In genomic region chr14:105873870-105874512, GRCh38 we compare ENCODE assay signal across 21 cellular contexts.
"Had no signal": no experiment of that assay in that cellular context is flagged by ENCODE, and none has a peak within 500 bp of the region (broad histone marks: within the 10 kb centered on the region; RNA-seq: fewer than 3 reads in every experiment).

No MANE protein-coding gene starts in this region.

- H3K36me3 Mint-ChIP-seq: immature natural killer cell; naive thymus-derived CD4-positive, alpha-beta T cell had no signal

- H3K4me3 ChIP-seq: coronary artery, dorsolateral prefrontal cortex, esophagus muscularis mucosa, gastroesophageal sphincter, heart left ventricle, hepatocyte, left lung, lower lobe of right lung had no signal

- H3K4me1 Mint-ChIP-seq: immature natural killer cell; naive thymus-derived CD4-positive, alpha-beta T cell had no signal

- H3K27ac Mint-ChIP-seq: immature natural killer cell; naive thymus-derived CD4-positive, alpha-beta T cell had no signal

- H3K4me1 ChIP-seq: esophagus muscularis mucosa, foreskin keratinocyte, gastroesophageal sphincter, heart left ventricle, left lung, lower lobe of right lung had no signal

- H3K36me3 ChIP-seq: esophagus muscularis mucosa, gastroesophageal sphincter, heart left ventricle, left lung, lower lobe of right lung had no signal

- H3K27ac ChIP-seq: coronary artery, dorsolateral prefrontal cortex, esophagus muscularis mucosa, foreskin keratinocyte, gastroesophageal sphincter, heart left ventricle, hepatocyte, left lung, lower lobe of right lung had no signal

- H3K9me3 ChIP-seq: esophagus muscularis mucosa, gastroesophageal sphincter, heart left ventricle, left lung, lower lobe of right lung had no signal

- DNase-seq: dermis blood vessel endothelial cell; dorsolateral prefrontal cortex; effector CD4-positive, alpha-beta T cell; effector memory CD4-positive, alpha-beta T cell; foreskin keratinocyte; heart left ventricle; hypothalamus; immature natural killer cell; islet precursor cell; kidney; left cardiac atrium; left lung; left ventricle myocardium superior; lower lobe of right lung; mesendoderm; midbrain; naive thymus-derived CD4-positive, alpha-beta T cell had no signal

- H3K27me3 ChIP-seq: foreskin keratinocyte, hepatocyte had no signal

- ATAC-seq: foreskin keratinocyte; gastroesophageal sphincter; heart left ventricle; left cardiac atrium; left lung; left ventricle myocardium superior; lower lobe of right lung; naive thymus-derived CD4-positive, alpha-beta T cell had no signal

- H3K4me3 Mint-ChIP-seq: immature natural killer cell; naive thymus-derived CD4-positive, alpha-beta T cell had no signal
